Comparison of ENCODE assay signal across 12 cellular contexts in genomic region chr3:72907851-72908620, GRCh38. TPM values are rescaled to one million over a fixed set of nuclear protein-coding genes. Genes with fewer than 3 reads are reported as not detected.
A peak's percentile ranks its signal among the peaks of the same experiment; 100 is the strongest.
DNase-seq lines count a peak whose midpoint lies in the region; ATAC-seq, FAIRE-seq and TF ChIP-seq lines count a peak whose summit lies in the region.
"Had no signal": no experiment of that assay in that cellular context is flagged by ENCODE, and none has a peak within 500 bp of the region (broad histone marks: within the 10 kb centered on the region; RNA-seq: fewer than 3 reads in every experiment).

No MANE protein-coding gene starts in this region.

- dilution Hi-C loops in keratinocyte (cut with MboI; ENCODE audit: extremely low pct_ligation_motif_present, low sequenced_read_pairs), result no loop called here

- POLR2A ChIA-PET in MCF 10A (lab: Yijun Ruan, JAX), result interaction anchor here (0.8 to 1.8 kb wide), 8 partner anchors 9 to 105 kb away, joined by 3 to 13 read pairs (median 3); partner anchors contain the start of genes GXYLT2 and SHQ1

- no peak overlapping the region for H3K4me2 ChIP-seq in keratinocyte (ENCODE audit: control insufficient read depth, extremely low read depth, insufficient read depth, low read depth, low read length)

- H3K27ac ChIP-seq in keratinocyte (ENCODE audit: control insufficient read depth, insufficient read depth, low read length) (no peak overlapping the region), substantia nigra (ENCODE audit: low read depth, low read length, poor library complexity, severe bottlenecking) (no peak overlapping the region)
- H3K27ac ChIP-seq: spleen, VCaP had no signal

- intact Hi-C loops in MCF 10A (cut with micrococcal nuclease), result no loop called here

- H3K4me1 ChIP-seq in keratinocyte (ENCODE audit: control insufficient read depth, extremely low read depth, insufficient read depth, low read length), result peaks cover 4% of the 10 kb centered on the region
- H3K4me1 ChIP-seq: spleen had no signal

- FAIRE-seq in H54 (lab: Jason Lieb, UNC) (no peak), keratinocyte (lab: Jason Lieb, UNC) (peak; percentile 69)

- no TSS peak for BruUV-seq in MCF 10A (replicated peaks; lab: Mats Ljungman, UMichigan)

- TF ChIP-seq POLR2A in H54 (IDR thresholded peaks at IDR 0.05; ENCODE audit: low read depth, low read length), result no peak

- no peaks in the 10 kb centered on the region for H4K20me1 ChIP-seq in keratinocyte (ENCODE audit: control insufficient read depth, extremely low read depth, insufficient read depth, low read length)

- no peaks in the 10 kb centered on the region for H3K36me3 ChIP-seq in keratinocyte (ENCODE audit: control insufficient read depth in 2 of 2, extremely low read depth in 1 of 2, insufficient read depth in 2 of 2, low read length in 2 of 2)
- H3K36me3 ChIP-seq: spleen had no signal

- H3K27me3 Mint-ChIP-seq in MCF 10A (ENCODE audit: insufficient read depth, unreplicated experiment), result no peaks in the 10 kb centered on the region
- H3K27me3 Mint-ChIP-seq: activated naive CD8-positive, alpha-beta T cell treated with anti-CD3 and anti-CD28 coated beads, Interleukin-2, amount 10 ng/mL, durations not matched to agents 7 days and 5 days; stimulated activated naive CD8-positive, alpha-beta T cell treated with anti-CD3 and anti-CD28 coated beads, Interleukin-15, amount 100 ng/mL, for 72 hours had no signal

- H3K4me3 ChIP-seq in keratinocyte (ENCODE audit: control insufficient read depth in 2 of 3, extremely low read depth in 1 of 3, insufficient read depth in 2 of 3, low read depth in 1 of 3, low read length in 3 of 3), result no peak overlapping the region
- H3K4me3 ChIP-seq: spleen had no signal

- peak; percentile 37 for DNase-seq in H54 (ENCODE audit: insufficient read length, low spot score)
- peak; percentile 82 for DNase-seq in MCF 10A (ENCODE audit: unreplicated experiment)
- no peak for DNase-seq in keratinocyte (ENCODE audit: low read depth, low spot score)
- DNase-seq in stromal cell of bone marrow (ENCODE audit: low read depth), result peak; percentile 73
- no peak for DNase-seq in substantia nigra (lab: John Stamatoyannopoulos, UW)
- DNase-seq: activated naive CD8-positive, alpha-beta T cell treated with anti-CD3 and anti-CD28 coated beads, Interleukin-2, amount 10 ng/mL, durations not matched to agents 7 days and 5 days; spleen; stimulated activated naive CD8-positive, alpha-beta T cell treated with anti-CD3 and anti-CD28 coated beads, Interleukin-15, amount 100 ng/mL, for 72 hours had no signal

- H3K4me1 Mint-ChIP-seq in MCF 10A (ENCODE audit: insufficient read depth, unreplicated experiment), result peaks cover 18% of the 10 kb centered on the region
- H3K4me1 Mint-ChIP-seq: activated naive CD8-positive, alpha-beta T cell treated with anti-CD3 and anti-CD28 coated beads, Interleukin-2, amount 10 ng/mL, durations not matched to agents 7 days and 5 days; stimulated activated naive CD8-positive, alpha-beta T cell treated with anti-CD3 and anti-CD28 coated beads, Interleukin-15, amount 100 ng/mL, for 72 hours had no signal

- H3K27ac Mint-ChIP-seq in MCF 10A (ENCODE audit: low read depth, unreplicated experiment), result peak overlapping the region; percentile 29
- H3K27ac Mint-ChIP-seq: activated naive CD8-positive, alpha-beta T cell treated with anti-CD3 and anti-CD28 coated beads, Interleukin-2, amount 10 ng/mL, durations not matched to agents 7 days and 5 days; stimulated activated naive CD8-positive, alpha-beta T cell treated with anti-CD3 and anti-CD28 coated beads, Interleukin-15, amount 100 ng/mL, for 72 hours had no signal

- H3K9me3 Mint-ChIP-seq in MCF 10A (ENCODE audit: unreplicated experiment), result no peaks in the 10 kb centered on the region
- H3K9me3 Mint-ChIP-seq: activated naive CD8-positive, alpha-beta T cell treated with anti-CD3 and anti-CD28 coated beads, Interleukin-2, amount 10 ng/mL, durations not matched to agents 7 days and 5 days; stimulated activated naive CD8-positive, alpha-beta T cell treated with anti-CD3 and anti-CD28 coated beads, Interleukin-15, amount 100 ng/mL, for 72 hours had no signal

- peaks cover 5% of the 10 kb centered on the region for H3K36me3 Mint-ChIP-seq in MCF 10A (ENCODE audit: insufficient read depth, unreplicated experiment)
- H3K36me3 Mint-ChIP-seq: activated naive CD8-positive, alpha-beta T cell treated with anti-CD3 and anti-CD28 coated beads, Interleukin-2, amount 10 ng/mL, durations not matched to agents 7 days and 5 days had no signal

- no peaks in the 10 kb centered on the region for H3K9me1 ChIP-seq in keratinocyte (ENCODE audit: control insufficient read depth, extremely low read depth, insufficient read depth, low read length)

- H3K4me3 Mint-ChIP-seq in MCF 10A (ENCODE audit: unreplicated experiment), result no peak overlapping the region
- H3K4me3 Mint-ChIP-seq: activated naive CD8-positive, alpha-beta T cell treated with anti-CD3 and anti-CD28 coated beads, Interleukin-2, amount 10 ng/mL, durations not matched to agents 7 days and 5 days; stimulated activated naive CD8-positive, alpha-beta T cell treated with anti-CD3 and anti-CD28 coated beads, Interleukin-15, amount 100 ng/mL, for 72 hours had no signal

- H3K9me3 ChIP-seq in keratinocyte (ENCODE audit: control insufficient read depth, low read depth, low read length), result no peaks in the 10 kb centered on the region
- H3K9me3 ChIP-seq: spleen had no signal

- H3K27me3 ChIP-seq in keratinocyte (ENCODE audit: control insufficient read depth, extremely low read depth, insufficient read depth, low read length), result no peaks in the 10 kb centered on the region
- H3K27me3 ChIP-seq: spleen had no signal

- H2AFZ ChIP-seq in keratinocyte (ENCODE audit: control insufficient read depth, low read length), result no peak overlapping the region

- ATAC-seq in GM21786 (IDR thresholded peaks at IDR 0.05; ENCODE audit: unreplicated experiment) (no peak), GM21528 (IDR thresholded peaks at IDR 0.05; ENCODE audit: low FRiP score, unreplicated experiment) (no peak), GM21367 (IDR thresholded peaks at IDR 0.05; ENCODE audit: unreplicated experiment) (no peak)
- ATAC-seq: stimulated activated naive CD8-positive, alpha-beta T cell treated with anti-CD3 and anti-CD28 coated beads, Interleukin-15, amount 100 ng/mL, for 72 hours had no signal

- no peak overlapping the region for H3K9ac ChIP-seq in keratinocyte (ENCODE audit: control insufficient read depth, extremely low read depth, insufficient read depth, low read length)

- TF ChIP-seq CTCF in MCF 10A (IDR thresholded peaks at IDR 0.05; ENCODE audit: unreplicated experiment) (no peak), keratinocyte (optimal IDR thresholded peaks at IDR 0.05 in 1 of 3, IDR thresholded peaks at IDR 0.05 in 1 of 3, conservative IDR thresholded peaks at IDR 0.05 in 1 of 3; ENCODE audit: extremely low read depth in 1 of 3, insufficient read depth in 2 of 3, low read length in 3 of 3) (no peak)

- CTCF ChIA-PET in MCF 10A (lab: Yijun Ruan, JAX), result interaction anchor here (0.6 to 1.3 kb wide), 10 partner anchors 9 to 99 kb away, joined by 3 to 6 read pairs (median 3); partner anchors contain the start of gene SHQ1

- H3K79me2 ChIP-seq in keratinocyte (ENCODE audit: control insufficient read depth, insufficient read depth, low read length), result no peaks in the 10 kb centered on the region

RNA-seq across cellular contexts. Expression of gene GXYLT2, which starts 20.2 kb away (rescaled TPM):
- total RNA-seq in MCF 10A (2022), result 3.9 and 4.1 TPM in 2 replicates
- 0.91 to 2.0 TPM (median 1.4 TPM) in 3 replicates for polyA plus RNA-seq in keratinocyte
- not detected for polyA plus RNA-seq in keratinocyte (2011; ENCODE audit: low read depth)
- 1.1 and 1.6 TPM in 2 replicates for polyA plus RNA-seq in keratinocyte (2011; cell fraction: cytosol; rRNA removed)
- 1.00 and 1.0 TPM in 2 replicates for polyA plus RNA-seq in keratinocyte (2011; cell fraction: nucleus; rRNA removed)
- polyA plus RNA-seq in keratinocyte (2012; ENCODE audit: low replicate concordance), result 0.16 and 1.5 TPM in 2 replicates
- 3.2 to 5.0 TPM (median 4.6 TPM) in 3 replicates for polyA minus RNA-seq in keratinocyte
- 5.9 TPM for polyA minus RNA-seq in keratinocyte (2011; cell fraction: cytosol; rRNA and poly(A)+ RNA removed)
- 1.4 and 1.9 TPM in 2 replicates for polyA minus RNA-seq in keratinocyte (2011; cell fraction: nucleus; rRNA and poly(A)+ RNA removed)
- total RNA-seq: activated naive CD8-positive, alpha-beta T cell treated with anti-CD3 and anti-CD28 coated beads, Interleukin-2, amount 10 ng/mL, durations not matched to agents 7 days and 5 days had no signal

RNA-seq across cellular contexts. Expression of gene SHQ1, which starts 59.8 kb away (rescaled TPM):
- 17.4 and 30.4 TPM in 2 replicates for total RNA-seq in MCF 10A (2022)
- polyA plus RNA-seq in keratinocyte, result 9.7 to 17.7 TPM (median 13.4 TPM) in 3 replicates
- polyA plus RNA-seq in keratinocyte (2011; ENCODE audit: low read depth), result 18.3 TPM
- 8.6 and 15.9 TPM in 2 replicates for polyA plus RNA-seq in keratinocyte (2011; cell fraction: cytosol; rRNA removed)
- 12.8 and 14.6 TPM in 2 replicates for polyA plus RNA-seq in keratinocyte (2011; cell fraction: nucleus; rRNA removed)
- 8.1 and 14.5 TPM in 2 replicates for polyA plus RNA-seq in keratinocyte (2012; ENCODE audit: low replicate concordance)
- 4.4 to 11.3 TPM (median 5.8 TPM) in 3 replicates for polyA minus RNA-seq in keratinocyte
- 6.5 TPM for polyA minus RNA-seq in keratinocyte (2011; cell fraction: cytosol; rRNA and poly(A)+ RNA removed)
- polyA minus RNA-seq in keratinocyte (2011; cell fraction: nucleus; rRNA and poly(A)+ RNA removed), result 11.9 and 14.2 TPM in 2 replicates

Comparison
In these comparisons a context has a peak if more than half of its experiments do, and no peak if none do; other contexts are left out.
1. DNase-seq: peak in H54 (single experiment), MCF 10A (single experiment) and stromal cell of bone marrow (single experiment); none in keratinocyte (single experiment) and substantia nigra (0 of 49).